In genomic region chr12:49264873-49265792, GRCh38 we compare ENCODE assay signal across 8 cellular contexts. TPM values are rescaled to one million over a fixed set of nuclear protein-coding genes. Genes with fewer than 3 reads are reported as not detected.
A peak's percentile ranks its signal among the peaks of the same experiment; 100 is the strongest.
DNase-seq lines count a peak whose midpoint lies in the region; ATAC-seq and TF ChIP-seq lines count a peak whose summit lies in the region.

TUBA1C (plus strand) TSS chr12:49265082; CDS start chr12:49265182, 100 bp downstream.

- H3K4me3 Mint-ChIP-seq in endothelial cell (ENCODE audit: unreplicated experiment) (peak within 1 kb of the TSS; percentile 96), mesothelial cell of epicardium (peak within 1 kb of the TSS; percentile 87)

- DNase-seq in COLO668 (lab: John Stamatoyannopoulos, UW; ENCODE audit: unreplicated experiment): peak; percentile 93
- DNase-seq in HT1080 (ENCODE audit: low read depth): peak; percentile 97
- DNase-seq in NOMO-1 treated with dmso at 0.1 percent for 144 hours (lab: John Stamatoyannopoulos, UW; ENCODE audit: unreplicated experiment): peak; percentile 93
- DNase-seq in activated CD8-positive, alpha-beta memory T cell treated with anti-CD3 and anti-CD28 coated beads, Interleukin-2, amount 50 U/mL, for 24 hours (ENCODE audit: extremely low read depth): peak; percentile 74
- peak; percentile 90 for DNase-seq in endothelial cell (ENCODE audit: low spot score)
- peak; percentile 85 to 91 for DNase-seq in mesothelial cell of epicardium (ENCODE audit: low spot score in 2 of 2, unreplicated experiment in 2 of 2)
- DNase-seq in stimulated activated CD8-positive, alpha-beta memory T cell treated with anti-CD3 and anti-CD28 coated beads, Interleukin-15, amount 100 ng/mL, for 48 hours (ENCODE audit: low read depth in 2 of 2): peak; percentile 87 to 91

- ATAC-seq in GM21360 (IDR thresholded peaks at IDR 0.05; ENCODE audit: unreplicated experiment): peak; percentile 76

- TF ChIP-seq CTCF in endothelial cell (IDR thresholded peaks at IDR 0.05; ENCODE audit: unreplicated experiment): no peak
- no peak for TF ChIP-seq CTCF in mesothelial cell of epicardium (IDR thresholded peaks at IDR 0.05; ENCODE audit: unreplicated experiment)

- H3K4me1 Mint-ChIP-seq in endothelial cell (ENCODE audit: unreplicated experiment) (peaks cover 8% of the 10 kb centered on the region), mesothelial cell of epicardium (peaks cover 12% of the 10 kb centered on the region)

- H3K27me3 Mint-ChIP-seq in endothelial cell (ENCODE audit: unreplicated experiment): peaks cover 5% of the 10 kb centered on the region
- H3K27me3 Mint-ChIP-seq in mesothelial cell of epicardium (ENCODE audit: low read depth): no peaks in the 10 kb centered on the region

- H3K36me3 Mint-ChIP-seq in endothelial cell (ENCODE audit: low read depth, unreplicated experiment) (peaks cover 14% of the 10 kb centered on the region), mesothelial cell of epicardium (peaks cover 16% of the 10 kb centered on the region)

- H3K27ac Mint-ChIP-seq in endothelial cell (ENCODE audit: unreplicated experiment) (peak within 1 kb of the TSS; percentile 52), mesothelial cell of epicardium (peak within 1 kb of the TSS; percentile 96)

- no peaks in the 10 kb centered on the region for H3K9me3 Mint-ChIP-seq in endothelial cell (ENCODE audit: unreplicated experiment)
- no peaks in the 10 kb centered on the region for H3K9me3 Mint-ChIP-seq in mesothelial cell of epicardium

RNA-seq across cellular contexts. Expression of gene TUBA1C, which starts in this region (rescaled TPM):
- total RNA-seq in HT1080 (2014; rRNA removed; shearing (Covaris generic)): 1,877 and 2,544 TPM in 2 replicates
- polyA plus RNA-seq in HT1080 (2015; cell fraction: cytosol; rRNA removed): 2,742 and 2,814 TPM in 2 replicates
- polyA plus RNA-seq in HT1080 (2015; cell fraction: nucleus; rRNA removed): 2,861 and 3,071 TPM in 2 replicates
- total RNA-seq in endothelial cell (ENCODE audit: unreplicated experiment): 129 TPM
- total RNA-seq in mesothelial cell of epicardium: 120 to 123 TPM (median 122 TPM) in 3 replicates

Comparison
In these comparisons a context has a peak if more than half of its experiments do, and no peak if none do; other contexts are left out.
1. Peak in every context shown above with its lines: DNase-seq and ATAC-seq.
2. RNA of gene TUBA1C (total RNA-seq): 1,877 to 2,544 TPM in HT1080; 129 TPM in endothelial cell (single experiment) and 120 to 123 TPM in mesothelial cell of epicardium; every median in the first group is over 10 times any median in the second.